10 cellular contexts compared by ENCODE assay signal in genomic region chr9:33132249-33132772, GRCh38. TPM values are rescaled to one million over a fixed set of nuclear protein-coding genes. Genes with fewer than 3 reads are reported as not detected.
A peak's percentile ranks its signal among the peaks of the same experiment; 100 is the strongest.
DNase-seq lines count a peak whose midpoint lies in the region; TF ChIP-seq lines count a peak whose summit lies in the region.
"Had no signal": no experiment of that assay in that cellular context is flagged by ENCODE, and none has a peak within 500 bp of the region (broad histone marks: within the 10 kb centered on the region; RNA-seq: fewer than 3 reads in every experiment).

No MANE protein-coding gene starts in this region.

- H3K79me2 ChIP-seq in MM.1S (ENCODE audit: low read length) = peaks cover 33% of the 10 kb centered on the region

- intact Hi-C loops in activated T-helper 1 cell treated with anti-CD3 and anti-CD28 coated beads, Interleukin-12 subunit alpha, Interleukin-12 subunit beta, Interleukin-2, Interleukin-4 antibody, amounts not matched to agents 30 ng/mL and 10 ng/mL and 1 ng/mL, durations not matched to agents 14 hours and 24 hours and 36 hours (cut with micrococcal nuclease) = no loop called here
- intact Hi-C loops in left ventricle myocardium inferior (cut with micrococcal nuclease) (no loop called here), spleen (cut with DNase I; ENCODE audit: low total_unique reads) (no loop called here)

- H3K36me3 Mint-ChIP-seq in activated T-helper 1 cell treated with anti-CD3 and anti-CD28 coated beads, Interleukin-12 subunit alpha, Interleukin-12 subunit beta, Interleukin-2, Interleukin-4 antibody, amounts not matched to agents 30 ng/mL and 10 ng/mL and 1 ng/mL, durations not matched to agents 14 hours and 24 hours and 36 hours (ENCODE audit: low read depth) = peaks cover 59% of the 10 kb centered on the region
- H3K36me3 Mint-ChIP-seq in T-helper 2 cell treated with Interferon-gamma antibody and Interleukin-4, amounts not matched to agents 5 μg/mL and 100 μg/mL, for 36 hours (ENCODE audit: low read depth) = peaks cover 28% of the 10 kb centered on the region

- peaks cover 44% of the 10 kb centered on the region for H3K4me1 Mint-ChIP-seq in activated T-helper 1 cell treated with anti-CD3 and anti-CD28 coated beads, Interleukin-12 subunit alpha, Interleukin-12 subunit beta, Interleukin-2, Interleukin-4 antibody, amounts not matched to agents 30 ng/mL and 10 ng/mL and 1 ng/mL, durations not matched to agents 14 hours and 24 hours and 36 hours (ENCODE audit: low read depth)
- peaks cover 30% of the 10 kb centered on the region for H3K4me1 Mint-ChIP-seq in T-helper 2 cell treated with Interferon-gamma antibody and Interleukin-4, amounts not matched to agents 5 μg/mL and 100 μg/mL, for 36 hours (ENCODE audit: low read depth)

- 82 to 92% (median 85%) methylated on average over 9 of the region's 9 CpGs for WGBS in spleen, 5 donors

- POLR2A ChIA-PET in HEK293T (lab: Yijun Ruan, JAX) = no interaction called here

- peak overlapping the region; percentile 51 for H3K27ac Mint-ChIP-seq in activated T-helper 1 cell treated with anti-CD3 and anti-CD28 coated beads, Interleukin-12 subunit alpha, Interleukin-12 subunit beta, Interleukin-2, Interleukin-4 antibody, amounts not matched to agents 30 ng/mL and 10 ng/mL and 1 ng/mL, durations not matched to agents 14 hours and 24 hours and 36 hours
- H3K27ac Mint-ChIP-seq in T-helper 2 cell treated with Interferon-gamma antibody and Interleukin-4, amounts not matched to agents 5 μg/mL and 100 μg/mL, for 36 hours = no peak overlapping the region

- no peak for TF ChIP-seq POLR2A in spleen (IDR thresholded peaks at IDR 0.05)

- H2AFZ ChIP-seq in MM.1S (ENCODE audit: low read length) = no peak overlapping the region

- TF ChIP-seq CTCF in left ventricle myocardium inferior (IDR thresholded peaks at IDR 0.05; ENCODE audit: borderline replicate concordance) (no peak), spleen (IDR thresholded peaks at IDR 0.05 in 8 of 11, conservative IDR thresholded peaks at IDR 0.05 in 3 of 11) (no peak), MM.1S (IDR thresholded peaks at IDR 0.05; ENCODE audit: low read length) (no peak)

- H3K9me3 ChIP-seq in left ventricle myocardium inferior (replicated peaks) = no peaks in the 10 kb centered on the region
- no peaks in the 10 kb centered on the region for H3K9me3 ChIP-seq in spleen
- no peaks in the 10 kb centered on the region for H3K9me3 ChIP-seq in MM.1S (replicated peaks; ENCODE audit: insufficient read depth, low read length)

- CTCF ChIA-PET in HEK293T (lab: Yijun Ruan, JAX) = no interaction called here

- H3K4me2 ChIP-seq in MM.1S (ENCODE audit: low read depth, low read length) = no peak overlapping the region

- no peaks in the 10 kb centered on the region for H3K9me2 ChIP-seq in MM.1S (replicated peaks; ENCODE audit: insufficient read depth, low read length)

- H3F3A ChIP-seq in MM.1S (ENCODE audit: insufficient read depth, low read length) = no peaks in the 10 kb centered on the region

- H4K20me1 ChIP-seq in MM.1S (ENCODE audit: insufficient read depth, low read length) = no peaks in the 10 kb centered on the region

- DNase-seq in GM04503 (ENCODE audit: low read depth) (peak; percentile 56), left ventricle myocardium inferior (no peak), spleen (peak; percentile 23), NCI-H2196 treated with DMSO at 0.1 percent for 48 hours (lab: John Stamatoyannopoulos, UW; ENCODE audit: unreplicated experiment) (no peak), MM.1S (no peak), HEK293T (ENCODE audit: extremely low spot score) (no peak)
- DNase-seq in activated T-helper 1 cell treated with anti-CD3 and anti-CD28 coated beads, Interleukin-12 subunit alpha, Interleukin-12 subunit beta, Interleukin-2, Interleukin-4 antibody, amounts not matched to agents 30 ng/mL and 10 ng/mL and 1 ng/mL, durations not matched to agents 14 hours and 24 hours and 36 hours (ENCODE audit: low spot score) = no peak
- no peak for DNase-seq in T-helper 2 cell treated with Interferon-gamma antibody and Interleukin-4, amounts not matched to agents 5 μg/mL and 100 μg/mL, for 36 hours (ENCODE audit: low spot score)
- DNase-seq: NCI-H1436 treated with DMSO at 0.1 percent for 48 hours, WERI-Rb-1 had no signal

- H3K27me3 ChIP-seq in left ventricle myocardium inferior (ENCODE audit: low read depth) (no peaks in the 10 kb centered on the region), spleen (replicated peaks in 1 of 7) (no peaks in the 10 kb centered on the region), MM.1S (replicated peaks; ENCODE audit: insufficient read depth, low read length) (no peaks in the 10 kb centered on the region)

- H3K27ac ChIP-seq in left ventricle myocardium inferior (replicated peaks) (peak overlapping the region; percentile 39), spleen (peak overlapping the region in 3 of 8 donors; percentile 71 to 80 (median 77)), MM.1S (ENCODE audit: low read length) (no peak overlapping the region)
- H3K27ac ChIP-seq: WERI-Rb-1 had no signal

- no peak overlapping the region for H3K4me3 Mint-ChIP-seq in activated T-helper 1 cell treated with anti-CD3 and anti-CD28 coated beads, Interleukin-12 subunit alpha, Interleukin-12 subunit beta, Interleukin-2, Interleukin-4 antibody, amounts not matched to agents 30 ng/mL and 10 ng/mL and 1 ng/mL, durations not matched to agents 14 hours and 24 hours and 36 hours
- H3K4me3 Mint-ChIP-seq in T-helper 2 cell treated with Interferon-gamma antibody and Interleukin-4, amounts not matched to agents 5 μg/mL and 100 μg/mL, for 36 hours = no peak overlapping the region

- no peaks in the 10 kb centered on the region for H3K27me3 Mint-ChIP-seq in activated T-helper 1 cell treated with anti-CD3 and anti-CD28 coated beads, Interleukin-12 subunit alpha, Interleukin-12 subunit beta, Interleukin-2, Interleukin-4 antibody, amounts not matched to agents 30 ng/mL and 10 ng/mL and 1 ng/mL, durations not matched to agents 14 hours and 24 hours and 36 hours (ENCODE audit: insufficient read depth)
- H3K27me3 Mint-ChIP-seq in T-helper 2 cell treated with Interferon-gamma antibody and Interleukin-4, amounts not matched to agents 5 μg/mL and 100 μg/mL, for 36 hours (ENCODE audit: low read depth) = no peaks in the 10 kb centered on the region

- no peaks in the 10 kb centered on the region for H3K9me3 Mint-ChIP-seq in activated T-helper 1 cell treated with anti-CD3 and anti-CD28 coated beads, Interleukin-12 subunit alpha, Interleukin-12 subunit beta, Interleukin-2, Interleukin-4 antibody, amounts not matched to agents 30 ng/mL and 10 ng/mL and 1 ng/mL, durations not matched to agents 14 hours and 24 hours and 36 hours
- H3K9me3 Mint-ChIP-seq in T-helper 2 cell treated with Interferon-gamma antibody and Interleukin-4, amounts not matched to agents 5 μg/mL and 100 μg/mL, for 36 hours = no peaks in the 10 kb centered on the region

- H3K4me3 ChIP-seq in left ventricle myocardium inferior (no peak overlapping the region), spleen (no peak overlapping the region), MM.1S (ENCODE audit: low read length) (no peak overlapping the region)

- no peak overlapping the region for H3K9ac ChIP-seq in MM.1S (ENCODE audit: low read length)

- peaks cover 96% of the 10 kb centered on the region for H3K4me1 ChIP-seq in left ventricle myocardium inferior
- peaks cover 47 to 100% (median 68%) of the 10 kb centered on the region in 6 donors for H3K4me1 ChIP-seq in spleen
- H3K4me1 ChIP-seq in MM.1S (ENCODE audit: low read length) = peaks cover 5% of the 10 kb centered on the region; the same call in 1 of the 2 replicates

- peaks cover 68% of the 10 kb centered on the region for H3K36me3 ChIP-seq in left ventricle myocardium inferior
- peaks cover 2 to 80% (median 50%) of the 10 kb centered on the region in 6 donors for H3K36me3 ChIP-seq in spleen
- 0 out of 2 replicates have a peak, but pooled peaks cover 3% of the 10 kb centered on the region for H3K36me3 ChIP-seq in MM.1S (replicated peaks; ENCODE audit: insufficient read depth, low read length)

TF ChIP-seq in HEK293T, 16 proteins besides CTCF, POLR2A, EP300 and RAD21:
- TF ChIP-seq ELF4 (IDR thresholded peaks at IDR 0.05) = no peak
- TF ChIP-seq FOXK2 (IDR thresholded peaks at IDR 0.05) = no peak
- no peak for TF ChIP-seq LEF1 (IDR thresholded peaks at IDR 0.05; ENCODE audit: borderline replicate concordance)
- TF ChIP-seq ARNT (IDR thresholded peaks at IDR 0.05) = no peak
- TF ChIP-seq TARDBP (IDR thresholded peaks at IDR 0.05) = no peak
- no peak for TF ChIP-seq HDGF (IDR thresholded peaks at IDR 0.05; ENCODE audit: borderline replicate concordance)
- no peak for TF ChIP-seq CTBP1 (IDR thresholded peaks at IDR 0.05; ENCODE audit: borderline replicate concordance)
- no peak for TF ChIP-seq FOXM1 (IDR thresholded peaks at IDR 0.05; ENCODE audit: borderline replicate concordance)
- no peak for TF ChIP-seq PKNOX1 (IDR thresholded peaks at IDR 0.05)

RNA-seq across cellular contexts. Expression of gene B4GALT1, which starts 34.8 kb away (rescaled TPM):
- total RNA-seq in activated T-helper 1 cell treated with anti-CD3 and anti-CD28 coated beads, Interleukin-12 subunit alpha, Interleukin-12 subunit beta, Interleukin-2, Interleukin-4 antibody, amounts not matched to agents 30 ng/mL and 10 ng/mL and 1 ng/mL, durations not matched to agents 14 hours and 24 hours and 36 hours = 64.4 and 66.5 TPM in 2 replicates
- total RNA-seq in left ventricle myocardium inferior (37.1 TPM), spleen (100 to 1,000 TPM in 2 of 7 donors, 10 to 100 TPM in 5; 75.1 to 111 (median 91.4) TPM)
- 10 to 100 TPM; 18.1 to 29.5 (median 25.4) TPM for polyA plus RNA-seq in spleen

RNA-seq across cellular contexts. Expression of gene SMU1, which starts 55.8 kb away (rescaled TPM):
- total RNA-seq in activated T-helper 1 cell treated with anti-CD3 and anti-CD28 coated beads, Interleukin-12 subunit alpha, Interleukin-12 subunit beta, Interleukin-2, Interleukin-4 antibody, amounts not matched to agents 30 ng/mL and 10 ng/mL and 1 ng/mL, durations not matched to agents 14 hours and 24 hours and 36 hours = 28.8 TPM in 2 replicates
- total RNA-seq in left ventricle myocardium inferior (14.9 TPM), spleen (10 to 100 TPM; 15.7 to 23.3 (median 19.4) TPM)
- polyA plus RNA-seq in spleen = 10 to 100 TPM in 1 of 3 donors, 1 to 10 TPM in 2; 7.2 to 12.2 (median 9.9) TPM

Comparison
In these comparisons a context has a peak if more than half of its experiments do, and no peak if none do; other contexts are left out.
1. DNase-seq: peak in GM04503 (single experiment) and spleen (single experiment); none in activated T-helper 1 cell treated with anti-CD3 and anti-CD28 coated beads, Interleukin-12 subunit alpha, Interleukin-12 subunit beta, Interleukin-2, Interleukin-4 antibody, amounts not matched to agents 30 ng/mL and 10 ng/mL and 1 ng/mL, durations not matched to agents 14 hours and 24 hours and 36 hours (single experiment), left ventricle myocardium inferior (single experiment), T-helper 2 cell treated with Interferon-gamma antibody and Interleukin-4, amounts not matched to agents 5 μg/mL and 100 μg/mL, for 36 hours (single experiment), NCI-H2196 treated with DMSO at 0.1 percent for 48 hours (single experiment), MM.1S (single experiment) and HEK293T (single experiment).